ENCODE assay signal across 25 cellular contexts in the genomic region with DNA sequence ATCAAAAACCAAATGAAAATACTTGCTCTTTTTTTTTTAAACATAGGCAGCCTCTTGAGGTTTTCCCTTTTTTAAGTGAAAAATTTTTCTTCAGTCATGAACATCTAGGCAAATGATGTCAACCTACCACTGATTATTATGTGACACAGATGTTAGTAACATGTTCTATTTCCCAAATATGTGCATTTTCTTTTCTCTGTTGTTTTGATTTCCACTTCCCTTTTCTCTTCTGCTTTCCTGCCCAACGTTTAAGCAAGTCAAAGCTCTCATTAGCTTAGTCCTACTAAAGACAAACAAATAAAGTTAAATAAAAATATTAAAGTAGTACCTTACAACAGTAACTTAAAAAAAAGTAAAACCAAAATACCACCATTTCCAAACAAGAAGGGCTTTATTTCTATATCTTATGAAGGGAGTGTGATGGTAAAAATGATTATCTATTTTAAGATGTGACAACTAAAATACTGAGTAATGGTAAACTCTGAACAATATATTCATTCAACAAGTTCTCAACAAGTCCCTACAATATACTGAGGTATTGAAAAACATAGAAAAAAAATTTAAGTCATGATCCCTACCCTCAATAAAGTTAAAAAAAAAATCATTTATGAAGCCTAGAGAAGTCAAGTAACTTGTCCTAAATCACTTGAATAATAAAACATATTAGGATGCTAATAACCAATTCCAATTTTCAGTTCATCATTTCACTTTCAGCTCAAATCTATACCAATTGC. TPM values are rescaled to one million over a fixed set of nuclear protein-coding genes. Genes with fewer than 3 reads are reported as not detected.
DNase-seq lines count a peak whose midpoint lies in the region; ATAC-seq and TF ChIP-seq lines count a peak whose summit lies in the region.
"Had no signal": no experiment of that assay in that cellular context is flagged by ENCODE, and none has a peak within 500 bp of the region (broad histone marks: within the 10 kb centered on the region; RNA-seq: fewer than 3 reads in every experiment).

No MANE protein-coding gene starts in this region.

- no peak overlapping the region for H3K4me3 Mint-ChIP-seq in memory B cell
- no peak overlapping the region for H3K4me3 Mint-ChIP-seq in activated CD8-positive, alpha-beta T cell treated with anti-CD3 and anti-CD28 coated beads for 36 hours
- H3K4me3 Mint-ChIP-seq: activated T-cell treated with anti-CD3 and anti-CD28 coated beads, Interleukin-2, amount 50 U/mL, for 4 hours; CD4-positive, alpha-beta memory T cell; naive thymus-derived CD8-positive, alpha-beta T cell had no signal

- CTCF ChIA-PET in activated CD8-positive, alpha-beta T cell treated with anti-CD3 and anti-CD28 coated beads for 36 hours (lab: Charles Lee) = interaction anchor here (1.5 kb wide), 1 partner anchor 11 kb away, joined by 3 read pairs; no protein-coding TSS in a partner anchor

- no peaks in the 10 kb centered on the region for H3K79me2 ChIP-seq in OCI-LY3 (ENCODE audit: low read length)

- peak overlapping the region; percentile 42 for H3K27ac ChIP-seq in OCI-LY3 (ENCODE audit: low read length)
- H3K27ac ChIP-seq: coronary artery, right atrium auricular region, stomach, tibial nerve had no signal

- H3K9me3 Mint-ChIP-seq in memory B cell = no peaks in the 10 kb centered on the region
- no peaks in the 10 kb centered on the region for H3K9me3 Mint-ChIP-seq in activated CD8-positive, alpha-beta T cell treated with anti-CD3 and anti-CD28 coated beads for 36 hours
- H3K9me3 Mint-ChIP-seq: activated T-cell treated with anti-CD3 and anti-CD28 coated beads, Interleukin-2, amount 50 U/mL, for 4 hours; CD4-positive, alpha-beta memory T cell; naive thymus-derived CD8-positive, alpha-beta T cell had no signal

- peak overlapping the region; percentile 50 for H3K27ac Mint-ChIP-seq in memory B cell
- H3K27ac Mint-ChIP-seq in activated CD8-positive, alpha-beta T cell treated with anti-CD3 and anti-CD28 coated beads for 36 hours = no peak overlapping the region
- H3K27ac Mint-ChIP-seq: CD4-positive, alpha-beta memory T cell had no signal

- no peak overlapping the region for H2AFZ ChIP-seq in OCI-LY3 (ENCODE audit: low read depth, low read length)

- H3K9me3 ChIP-seq in OCI-LY3 (ENCODE audit: insufficient read depth, low read length) = 0 out of 2 replicates have a peak, but pooled peaks cover 12% of the 10 kb centered on the region
- H3K9me3 ChIP-seq: HAP-1, right atrium auricular region, stomach, tibial nerve had no signal

- H3K36me3 ChIP-seq in OCI-LY3 (replicated peaks; ENCODE audit: low read depth, low read length) = peaks cover 40% of the 10 kb centered on the region
- H3K36me3 ChIP-seq: HAP-1, right atrium auricular region had no signal

- H3K4me2 ChIP-seq in OCI-LY3 (ENCODE audit: low read length) = peak overlapping the region; percentile 36

- no peaks in the 10 kb centered on the region for H4K20me1 ChIP-seq in OCI-LY3 (ENCODE audit: insufficient read depth, low read length)

- H3K36me3 Mint-ChIP-seq in memory B cell = peaks cover 10% of the 10 kb centered on the region
- H3K36me3 Mint-ChIP-seq in activated CD8-positive, alpha-beta T cell treated with anti-CD3 and anti-CD28 coated beads for 36 hours (ENCODE audit: low read depth) = peaks cover 6% of the 10 kb centered on the region

- DNase-seq in memory B cell (ENCODE audit: low spot score in 2 of 2) (no peak), NCI-H1092 (lab: John Stamatoyannopoulos, UW) (no peak)
- no peak for DNase-seq in activated CD8-positive, alpha-beta T cell treated with anti-CD3 and anti-CD28 coated beads for 36 hours
- DNase-seq: activated CD4-positive, alpha-beta T cell treated with anti-CD3 and anti-CD28 coated beads for 1 hour; activated naive CD4-positive, alpha-beta T cell treated with Interleukin-2 at 50 U/mL for 16 hours; activated T-cell treated with anti-CD3 and anti-CD28 coated beads, Interleukin-2, amount 50 U/mL, for 4 hours; CD4-positive, alpha-beta memory T cell; Karpas-422; naive thymus-derived CD8-positive, alpha-beta T cell; NCI-H1105; NCI-H2081; NCI-H446; RPMI8226; stomach had no signal

- no peaks in the 10 kb centered on the region for H3K27me3 ChIP-seq in OCI-LY3 (ENCODE audit: low read depth, low read length)
- H3K27me3 ChIP-seq: right atrium auricular region, stomach, tibial nerve had no signal

- H3K4me1 Mint-ChIP-seq in memory B cell = peaks cover 13% of the 10 kb centered on the region
- peaks cover 7% of the 10 kb centered on the region for H3K4me1 Mint-ChIP-seq in activated CD8-positive, alpha-beta T cell treated with anti-CD3 and anti-CD28 coated beads for 36 hours (ENCODE audit: low read depth)

- ATAC-seq in GM18517 (IDR thresholded peaks at IDR 0.05; ENCODE audit: unreplicated experiment) (peak; percentile 39), HG02852 (IDR thresholded peaks at IDR 0.05; ENCODE audit: unreplicated experiment) (peak; percentile 45), memory B cell (ENCODE audit: low read depth) (peak; percentile 89), GM18511 (IDR thresholded peaks at IDR 0.05; ENCODE audit: unreplicated experiment) (no peak)
- ATAC-seq in activated CD8-positive, alpha-beta T cell treated with anti-CD3 and anti-CD28 coated beads for 36 hours = no peak
- ATAC-seq: activated T-cell treated with anti-CD3 and anti-CD28 coated beads, Interleukin-2, amount 50 U/mL, for 4 hours; naive thymus-derived CD8-positive, alpha-beta T cell had no signal

- intact Hi-C loops in activated CD8-positive, alpha-beta T cell treated with anti-CD3 and anti-CD28 coated beads for 36 hours (cut with micrococcal nuclease) = no loop called here

- TF ChIP-seq CTCF in OCI-LY3 (IDR thresholded peaks at IDR 0.05; ENCODE audit: low read depth, low read length) = no peak
- TF ChIP-seq CTCF in activated CD8-positive, alpha-beta T cell treated with anti-CD3 and anti-CD28 coated beads for 36 hours (IDR thresholded peaks at IDR 0.05) = no peak

- no peaks in the 10 kb centered on the region for H3K27me3 Mint-ChIP-seq in memory B cell
- H3K27me3 Mint-ChIP-seq in activated CD8-positive, alpha-beta T cell treated with anti-CD3 and anti-CD28 coated beads for 36 hours = no peaks in the 10 kb centered on the region
- H3K27me3 Mint-ChIP-seq: CD4-positive, alpha-beta memory T cell; naive thymus-derived CD8-positive, alpha-beta T cell had no signal

- no peak overlapping the region for H3K9ac ChIP-seq in OCI-LY3 (ENCODE audit: low read length)

- H3K4me1 ChIP-seq in OCI-LY3 (ENCODE audit: low read length) = peaks cover 35% of the 10 kb centered on the region
- H3K4me1 ChIP-seq: HAP-1, right atrium auricular region, stomach, tibial nerve had no signal

- POLR2A ChIA-PET in activated CD8-positive, alpha-beta T cell treated with anti-CD3 and anti-CD28 coated beads for 36 hours (lab: Charles Lee) = no interaction called here

- H3K4me3 ChIP-seq in OCI-LY3 (ENCODE audit: low read length) = no peak overlapping the region
- H3K4me3 ChIP-seq: coronary artery, HAP-1, right atrium auricular region, stomach, tibial nerve had no signal

RNA-seq across cellular contexts. Expression of a gene that starts 9.3 kb away (rescaled TPM):
- 10 to 100 TPM; 11.4 to 12.0 TPM for total RNA-seq in activated CD8-positive, alpha-beta T cell treated with anti-CD3 and anti-CD28 coated beads for 36 hours

RNA-seq across cellular contexts. Expression of a gene that starts 35.1 kb away (rescaled TPM):
- not detected for total RNA-seq in activated CD8-positive, alpha-beta T cell treated with anti-CD3 and anti-CD28 coated beads for 36 hours
- total RNA-seq: CD4-positive, alpha-beta memory T cell; fibroblast of lung; mesenteric fat pad; naive thymus-derived CD8-positive, alpha-beta T cell; osteocyte; right atrium auricular region; stomach had no signal

Comparison
In these comparisons a context has a peak if more than half of its experiments do, and no peak if none do; other contexts are left out.
1. ATAC-seq: peak in GM18517 (single experiment), HG02852 (single experiment) and memory B cell (single experiment); none in activated CD8-positive, alpha-beta T cell treated with anti-CD3 and anti-CD28 coated beads for 36 hours (single experiment) and GM18511 (single experiment).